Comparison of ENCODE assay signal across 11 cellular contexts in the genomic region with DNA sequence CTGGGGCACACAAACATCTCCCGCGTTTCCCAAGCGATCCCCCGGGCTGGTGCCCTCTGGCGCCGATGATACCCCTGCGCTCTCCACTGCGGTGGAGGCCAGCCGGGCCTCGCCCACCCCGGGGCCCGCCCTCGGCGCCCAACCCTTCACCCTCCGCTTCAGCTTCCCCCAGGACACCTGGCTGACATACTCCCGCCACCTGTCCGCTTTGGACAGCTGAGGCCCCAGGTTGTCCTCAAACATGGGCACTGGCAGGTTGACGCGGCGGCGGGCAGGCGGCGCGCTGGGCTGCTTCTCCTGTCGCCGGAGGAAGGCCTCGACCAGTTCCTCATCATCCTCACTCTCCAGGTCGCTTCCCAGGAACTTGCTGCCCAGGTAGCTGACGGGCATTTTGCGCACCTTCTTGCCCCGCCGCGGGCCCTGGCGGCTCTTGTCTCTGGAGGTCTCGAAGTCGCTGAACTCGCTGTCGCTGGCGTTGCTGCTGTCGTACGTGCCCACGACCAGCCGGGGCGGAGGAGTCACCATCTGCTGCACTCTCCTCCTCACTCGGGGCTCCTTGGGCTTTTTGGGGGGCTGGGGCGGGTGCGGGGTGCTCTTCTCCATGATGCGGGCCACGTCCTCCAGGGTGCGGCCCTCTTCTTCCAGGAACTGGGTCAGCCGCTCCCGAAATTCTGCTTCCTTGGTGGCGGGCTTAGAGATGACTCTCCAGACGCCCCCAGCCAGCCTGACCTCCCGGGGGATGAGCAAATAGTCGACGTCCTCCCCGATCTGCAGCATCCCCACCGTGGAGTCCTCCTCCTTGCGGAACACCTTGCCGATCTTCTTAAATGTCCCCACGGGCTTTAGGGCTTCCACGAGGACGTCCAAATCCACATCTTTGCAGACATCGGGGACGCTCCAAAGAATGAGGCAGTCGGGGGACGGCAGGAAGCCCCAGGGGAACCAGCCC. TPM values are rescaled to one million over a fixed set of nuclear protein-coding genes. Genes with fewer than 3 reads are reported as not detected.
DNase-seq lines count a peak whose midpoint lies in the region; ATAC-seq and TF ChIP-seq lines count a peak whose summit lies in the region.
"Had no signal": no experiment of that assay in that cellular context is flagged by ENCODE, and none has a peak within 500 bp of the region (broad histone marks: within the 10 kb centered on the region; RNA-seq: fewer than 3 reads in every experiment).

No MANE protein-coding gene starts in this region.

- H3K79me2 ChIP-seq in hepatocyte, result peaks cover 39% of the 10 kb centered on the region

- 5% methylated on average over 55 of the region's 68 CpGs for WGBS in hepatocyte (ENCODE audit: low lambda C conversion rate, missing lambda C conversion rate)
- 6% methylated on average over 60 of the region's 68 CpGs for WGBS in prostate gland

- peak overlapping the region; percentile 28 for H2AFZ ChIP-seq in hepatocyte

- no peaks in the 10 kb centered on the region for H3K9me2 ChIP-seq in hepatocyte (replicated peaks; ENCODE audit: insufficient read depth)

- TF ChIP-seq CTCF in ascending aorta (IDR thresholded peaks at IDR 0.05), result no peak
- TF ChIP-seq CTCF in hepatocyte (IDR thresholded peaks at IDR 0.05; ENCODE audit: poor library complexity), result no peak
- no peak for TF ChIP-seq CTCF in prostate gland (IDR thresholded peaks at IDR 0.05)
- no peak for TF ChIP-seq CTCF in GM13977 (IDR thresholded peaks at IDR 0.05; ENCODE audit: extremely low read depth, insufficient read depth, missing control alignments)

- peak overlapping the region; percentile 95 for H3K4me2 ChIP-seq in hepatocyte

- no peaks in the 10 kb centered on the region for H3K9me3 ChIP-seq in ascending aorta
- no peaks in the 10 kb centered on the region for H3K9me3 ChIP-seq in hepatocyte (ENCODE audit: low read depth)
- no peaks in the 10 kb centered on the region for H3K9me3 ChIP-seq in prostate gland

- DNase-seq in COLO668 (lab: John Stamatoyannopoulos, UW; ENCODE audit: unreplicated experiment) (peak; percentile 46), ascending aorta (ENCODE audit: low spot score in 2 of 2) (no peak), hepatocyte (ENCODE audit: low spot score) (peak; percentile 40), prostate gland (ENCODE audit: low spot score) (no peak), GM13977 (ENCODE audit: low spot score) (no peak), germinal center (ENCODE audit: low spot score) (no peak)
- DNase-seq: activated CD8-positive, alpha-beta T cell treated with anti-CD3 and anti-CD28 coated beads, Interleukin-2, amount 10 ng/mL, durations not matched to agents 7 days and 5 days; naive B cell; RPMI8226 had no signal

- H3K27me3 ChIP-seq in ascending aorta, result no peaks in the 10 kb centered on the region
- no peaks in the 10 kb centered on the region for H3K27me3 ChIP-seq in hepatocyte
- no peaks in the 10 kb centered on the region for H3K27me3 ChIP-seq in prostate gland (replicated peaks; ENCODE audit: insufficient read depth)

- no peak for TF ChIP-seq POLR2A in prostate gland (IDR thresholded peaks at IDR 0.05)

- peaks cover 21% of the 10 kb centered on the region for H4K20me1 ChIP-seq in hepatocyte (ENCODE audit: insufficient read depth, poor library complexity, severe bottlenecking)

- intact Hi-C loops in ascending aorta (cut with DNase I) (loop anchor here (5.0 kb wide), 1 partner anchor 60 kb away; the partner anchor contains the start of gene PNMA8A), prostate gland (cut with DNase I) (no loop called here)

- ATAC-seq in GM19324 (IDR thresholded peaks at IDR 0.05; ENCODE audit: low FRiP score, unreplicated experiment), result no peak
- ATAC-seq in GM18858 (IDR thresholded peaks at IDR 0.05; ENCODE audit: unreplicated experiment), result no peak
- ATAC-seq: activated CD8-positive, alpha-beta T cell treated with anti-CD3 and anti-CD28 coated beads, Interleukin-2, amount 10 ng/mL, durations not matched to agents 7 days and 5 days had no signal

- H3K27ac ChIP-seq in ascending aorta (peak overlapping the region; percentile 69 to 83), hepatocyte (peak overlapping the region; percentile 94), prostate gland (peak overlapping the region; percentile 45 to 56)

- H3K4me3 ChIP-seq in ascending aorta, result peak overlapping the region; percentile 63 to 75
- H3K4me3 ChIP-seq in hepatocyte, result peak overlapping the region; percentile 77
- H3K4me3 ChIP-seq in prostate gland, result peak overlapping the region; percentile 31 to 38

- in situ Hi-C loops in GM13977 (cut with MboI; ENCODE audit: low pct_unique_long_range_greater_than_20kb, low sequenced_read_pairs, unreplicated experiment), result no loop called here

- no peaks in the 10 kb centered on the region for H3K36me3 ChIP-seq in ascending aorta
- no peaks in the 10 kb centered on the region for H3K36me3 ChIP-seq in hepatocyte (replicated peaks; ENCODE audit: insufficient read depth, low read depth)
- no peaks in the 10 kb centered on the region for H3K36me3 ChIP-seq in prostate gland

- peaks cover 11 to 36% of the 10 kb centered on the region in 2 donors for H3K4me1 ChIP-seq in ascending aorta
- peaks cover 63% of the 10 kb centered on the region for H3K4me1 ChIP-seq in hepatocyte (ENCODE audit: insufficient read depth)
- no peaks in the 10 kb centered on the region for H3K4me1 ChIP-seq in prostate gland (replicated peaks)

RNA-seq across cellular contexts. Expression of gene CCDC8, which starts 1.1 kb away (rescaled TPM):
- total RNA-seq in ascending aorta (10.0 TPM), hepatocyte (36.4 and 51.7 TPM in 2 replicates), prostate gland (10 to 100 TPM; 20.4 to 32.7 TPM)
- polyA plus RNA-seq in hepatocyte, result 46.8 and 55.9 TPM in 2 replicates
- total RNA-seq: activated CD8-positive, alpha-beta T cell treated with anti-CD3 and anti-CD28 coated beads, Interleukin-2, amount 10 ng/mL, durations not matched to agents 7 days and 5 days had no signal

RNA-seq across cellular contexts. Expression of gene PNMA8C, which starts 16.4 kb away (rescaled TPM):
- 0.53 TPM for total RNA-seq in ascending aorta
- total RNA-seq in hepatocyte, result 0.27 TPM in 1 of 2 replicates, not detected in the other
- not detected in 2 replicates for polyA plus RNA-seq in hepatocyte
- 1 to 10 TPM in 1 of 2 donors, not detected in 1; 1.6 TPM for total RNA-seq in prostate gland

RNA-seq across cellular contexts. Expression of gene PNMA8A, which starts 59.1 kb away (rescaled TPM):
- total RNA-seq in ascending aorta (0.53 TPM), hepatocyte (11.2 and 11.4 TPM in 2 replicates), prostate gland (10 to 100 TPM; 17.0 to 26.5 TPM)
- 5.5 and 6.4 TPM in 2 replicates for polyA plus RNA-seq in hepatocyte
- total RNA-seq: activated CD8-positive, alpha-beta T cell treated with anti-CD3 and anti-CD28 coated beads, Interleukin-2, amount 10 ng/mL, durations not matched to agents 7 days and 5 days had no signal

Comparison
In these comparisons a context has a peak if more than half of its experiments do, and no peak if none do; other contexts are left out.
1. DNase-seq: peak in COLO668 (single experiment) and hepatocyte (single experiment); none in ascending aorta (0 of 2), prostate gland (single experiment), GM13977 (single experiment) and germinal center (single experiment).
2. Peak in every context shown above with its lines, with median percentiles within 50 percentile points of each other: H3K27ac ChIP-seq and H3K4me3 ChIP-seq.